In genomic region chr6:32843321-32843978, GRCh38 we compare ENCODE assay signal across 8 cellular contexts. TPM values are rescaled to one million over a fixed set of nuclear protein-coding genes. Genes with fewer than 3 reads are reported as not detected.
DNase-seq lines count a peak whose midpoint lies in the region; ATAC-seq and TF ChIP-seq lines count a peak whose summit lies in the region.

No MANE protein-coding gene starts in this region.

- no peaks in the 10 kb centered on the region for H3K9me2 ChIP-seq in SU-DHL-6 (replicated peaks; ENCODE audit: insufficient read depth, low read length)

- H3K36me3 ChIP-seq in SU-DHL-6 (ENCODE audit: low read length) (no peaks in the 10 kb centered on the region), sigmoid colon (peaks cover 10 to 56% (median 21%) of the 10 kb centered on the region in 4 donors)

- peak overlapping the region; percentile 64 for H3K4me3 ChIP-seq in SU-DHL-6 (ENCODE audit: insufficient read depth, low read length, poor library complexity, severe bottlenecking)
- H3K4me3 ChIP-seq in foreskin fibroblast (ENCODE audit: low read depth in 1 of 2, low read length in 2 of 2) = peak overlapping the region; percentile 86 to 96
- H3K4me3 ChIP-seq in sigmoid colon = peak overlapping the region; percentile 68 to 80 (median 72)

- no peaks in the 10 kb centered on the region for H3K79me2 ChIP-seq in SU-DHL-6 (ENCODE audit: insufficient read depth, low read length)

- no peaks in the 10 kb centered on the region for H3K27me3 Mint-ChIP-seq in activated T-cell treated with anti-CD3 and anti-CD28 coated beads, Interleukin-2, amount 50 U/mL, for 4 hours (ENCODE audit: low read depth)

- peak overlapping the region; percentile 86 for H3K4me2 ChIP-seq in SU-DHL-6 (ENCODE audit: low read depth, low read length, poor library complexity, severe bottlenecking)

- H3K27me3 ChIP-seq in SU-DHL-6 (ENCODE audit: low read length) (no peaks in the 10 kb centered on the region), sigmoid colon (no peaks in the 10 kb centered on the region)

- WGBS in sigmoid colon, 2 donors = 3 to 4% methylated on average over 28 of the region's 28 CpGs

- H3K4me1 Mint-ChIP-seq in activated T-cell treated with anti-CD3 and anti-CD28 coated beads, Interleukin-2, amount 50 U/mL, for 4 hours (ENCODE audit: low read depth) = peaks cover 80% of the 10 kb centered on the region

- peak overlapping the region; percentile 78 for H3K27ac ChIP-seq in SU-DHL-6 (ENCODE audit: low read depth, low read length)
- peak overlapping the region; percentile 88 to 94 (median 90) for H3K27ac ChIP-seq in sigmoid colon

- no peak for TF ChIP-seq EP300 in sigmoid colon (IDR thresholded peaks at IDR 0.05)

- peak overlapping the region; percentile 66 for H2AFZ ChIP-seq in SU-DHL-6 (ENCODE audit: low read depth, low read length, severe bottlenecking)

- peak overlapping the region; percentile 72 for H3K9ac ChIP-seq in SU-DHL-6 (ENCODE audit: low read length)

- TF ChIP-seq CTCF in SU-DHL-6 (IDR thresholded peaks at IDR 0.05; ENCODE audit: insufficient read depth, low read length, poor library complexity, severe bottlenecking) (no peak), foreskin fibroblast (IDR thresholded peaks at IDR 0.05; ENCODE audit: low read depth, low read length) (no peak), sigmoid colon (IDR thresholded peaks at IDR 0.05) (no peak)

- no peaks in the 10 kb centered on the region for H3K9me3 Mint-ChIP-seq in activated T-cell treated with anti-CD3 and anti-CD28 coated beads, Interleukin-2, amount 50 U/mL, for 4 hours

- no peaks in the 10 kb centered on the region for H3K9me3 ChIP-seq in SU-DHL-6 (ENCODE audit: insufficient read depth, low read length)
- no peaks in the 10 kb centered on the region for H3K9me3 ChIP-seq in sigmoid colon

- intact Hi-C loops in sigmoid colon (cut with DNase I) = no loop called here
- intact Hi-C loops in posterior vena cava (cut with DNase I) = no loop called here

- H4K20me1 ChIP-seq in SU-DHL-6 (ENCODE audit: low read depth, low read length) = no peaks in the 10 kb centered on the region

- ATAC-seq in activated T-cell treated with anti-CD3 and anti-CD28 coated beads, Interleukin-2, amount 50 U/mL, for 4 hours = no peak
- ATAC-seq in GM18867 (IDR thresholded peaks at IDR 0.05; ENCODE audit: unreplicated experiment) (no peak), GM19397 (IDR thresholded peaks at IDR 0.05; ENCODE audit: unreplicated experiment) (no peak)

- H3K4me1 ChIP-seq in sigmoid colon = peaks cover 0 to 27% (median 20%) of the 10 kb centered on the region in 4 donors

- peaks cover 66% of the 10 kb centered on the region for H3K36me3 Mint-ChIP-seq in activated T-cell treated with anti-CD3 and anti-CD28 coated beads, Interleukin-2, amount 50 U/mL, for 4 hours (ENCODE audit: insufficient read depth)

- H3F3A ChIP-seq in SU-DHL-6 (ENCODE audit: insufficient read depth) = peaks cover 18% of the 10 kb centered on the region

- TF ChIP-seq POLR2A in sigmoid colon (IDR thresholded peaks at IDR 0.05) = no peak

- no peak for DNase-seq in activated T-cell treated with anti-CD3 and anti-CD28 coated beads, Interleukin-2, amount 50 U/mL, for 4 hours
- no peak for DNase-seq in activated T-cell treated with anti-CD3 and anti-CD28 coated beads, Interleukin-2, amount 50 U/mL, for 48 hours
- DNase-seq in foreskin fibroblast = peak in 1 of 2 donors; percentile 25
- DNase-seq in sigmoid colon = no peak
- DNase-seq in posterior vena cava (ENCODE audit: low spot score) = no peak

- peak overlapping the region; percentile 98 for H3K4me3 Mint-ChIP-seq in activated T-cell treated with anti-CD3 and anti-CD28 coated beads, Interleukin-2, amount 50 U/mL, for 4 hours

RNA-seq across cellular contexts. Expression of gene PSMB8, which starts 0.4 kb away (rescaled TPM):
- total RNA-seq in activated T-cell treated with anti-CD3 and anti-CD28 coated beads, Interleukin-2, amount 50 U/mL, for 4 hours = 100 to 1,000 TPM; 327 to 343 (median 337) TPM
- total RNA-seq in sigmoid colon (10 to 100 TPM; 34.3 to 45.7 (median 40.7) TPM), posterior vena cava (10 to 100 TPM; 37.7 to 42.8 TPM)
- 100 to 1,000 TPM; 199 to 305 (median 286) TPM for polyA plus RNA-seq in sigmoid colon

RNA-seq across cellular contexts. Expression of gene TAP2, which starts 4.9 kb away (rescaled TPM):
- 100 to 1,000 TPM; 288 to 334 (median 305) TPM for total RNA-seq in activated T-cell treated with anti-CD3 and anti-CD28 coated beads, Interleukin-2, amount 50 U/mL, for 4 hours
- total RNA-seq in sigmoid colon (1 to 10 TPM; 5.9 to 9.2 (median 7.2) TPM), posterior vena cava (10 to 100 TPM; 23.3 to 27.4 TPM)
- polyA plus RNA-seq in sigmoid colon = 10 to 100 TPM in 1 of 3 donors, 1 to 10 TPM in 2; 2.4 to 54.5 (median 3.0) TPM

RNA-seq across cellular contexts. Expression of gene TAP1, which starts 10.1 kb away (rescaled TPM):
- 100 to 1,000 TPM; 457 to 505 (median 503) TPM for total RNA-seq in activated T-cell treated with anti-CD3 and anti-CD28 coated beads, Interleukin-2, amount 50 U/mL, for 4 hours
- 10 to 100 TPM; 22.5 to 35.0 (median 24.6) TPM for total RNA-seq in sigmoid colon
- 100 to 1,000 TPM in 1 of 3 donors, 10 to 100 TPM in 2; 11.4 to 211 (median 19.2) TPM for polyA plus RNA-seq in sigmoid colon
- total RNA-seq in posterior vena cava = 10 to 100 TPM; 30.2 to 47.3 TPM

RNA-seq across cellular contexts. Expression of gene PSMB9, which starts 10.5 kb away (rescaled TPM):
- total RNA-seq in activated T-cell treated with anti-CD3 and anti-CD28 coated beads, Interleukin-2, amount 50 U/mL, for 4 hours = 100 to 1,000 TPM; 208 to 241 (median 210) TPM
- total RNA-seq in sigmoid colon = 10 to 100 TPM; 10.2 to 23.2 (median 13.8) TPM
- polyA plus RNA-seq in sigmoid colon = 100 to 1,000 TPM in 2 of 3 donors, 10 to 100 TPM in 1; 81.1 to 233 (median 129) TPM
- 10 to 100 TPM; 23.9 to 25.6 TPM for total RNA-seq in posterior vena cava

RNA-seq across cellular contexts. Expression of gene HLA-DOB, which starts 26.6 kb away (rescaled TPM):
- 1 to 10 TPM in 2 of 3 donors, under 1 TPM in 1; 0.82 to 2.0 (median 1.2) TPM for total RNA-seq in activated T-cell treated with anti-CD3 and anti-CD28 coated beads, Interleukin-2, amount 50 U/mL, for 4 hours
- total RNA-seq in sigmoid colon (1 to 10 TPM in 1 of 4 donors, under 1 TPM in 1, not detected in 2; 0.68 to 1.8 TPM), posterior vena cava (under 1 TPM; 0.19 to 0.69 TPM)
- 10 to 100 TPM in 1 of 3 donors, 1 to 10 TPM in 2; 1.2 to 31.8 (median 1.6) TPM for polyA plus RNA-seq in sigmoid colon

Comparison
In these comparisons a context has a peak if more than half of its experiments do, and no peak if none do; other contexts are left out.
1. RNA of gene PSMB8, which starts 0.4 kb away (total RNA-seq): 327 to 343 TPM in activated T-cell treated with anti-CD3 and anti-CD28 coated beads, Interleukin-2, amount 50 U/mL, for 4 hours; 34.3 to 45.7 TPM in sigmoid colon and 37.7 to 42.8 TPM in posterior vena cava; every median in the first group is over 4 times any median in the second.
2. RNA of gene TAP2, which starts 4.9 kb away (total RNA-seq): 288 to 334 TPM in activated T-cell treated with anti-CD3 and anti-CD28 coated beads, Interleukin-2, amount 50 U/mL, for 4 hours; 23.3 to 27.4 TPM in posterior vena cava and 5.9 to 9.2 TPM in sigmoid colon; every median in the first group is over 10 times any median in the second.
3. RNA of gene TAP1, which starts 10.1 kb away (total RNA-seq): 457 to 505 TPM in activated T-cell treated with anti-CD3 and anti-CD28 coated beads, Interleukin-2, amount 50 U/mL, for 4 hours; 30.2 to 47.3 TPM in posterior vena cava and 22.5 to 35.0 TPM in sigmoid colon; every median in the first group is over 4 times any median in the second.
4. Peak in every context shown above with its lines, with median percentiles within 50 percentile points of each other: H3K4me3 ChIP-seq.